In genomic region chr22:24554316-24555159, GRCh38 we compare ENCODE assay signal across 8 cellular contexts. TPM values are rescaled to one million over a fixed set of nuclear protein-coding genes. Genes with fewer than 3 reads are reported as not detected.
DNase-seq lines count a peak whose midpoint lies in the region; ATAC-seq lines count a peak whose summit lies in the region.

Gene GUCD1, minus strand, starts transcription at chr22:24555138. Its CDS starts 147 bp downstream, at chr22:24554991.

- DNase-seq in activated T-cell treated with anti-CD3 and anti-CD28 coated beads for 1 hour (ENCODE audit: low read depth) (peak; percentile 9), activated T-cell treated with anti-CD3 and anti-CD28 coated beads for 4 hours (no peak), NCI-H1436 (lab: John Stamatoyannopoulos, UW) (no peak)
- DNase-seq in activated CD4-positive, alpha-beta T cell treated with anti-CD3 and anti-CD28 coated beads, Interleukin-2, amount 50 U/mL, for 1 hour, result peak; percentile 8
- peak; percentile 24 to 34 for DNase-seq in stimulated activated naive CD8-positive, alpha-beta T cell treated with anti-CD3 and anti-CD28 coated beads, Interleukin-15, amount 100 ng/mL, for 72 hours

- peaks cover 35% of the 10 kb centered on the region for H3K36me3 ChIP-seq in HUES48 (ENCODE audit: control insufficient read depth, insufficient read depth, low read length)

- peak within 1 kb of the TSS; percentile 94 for H3K4me3 ChIP-seq in HUES48 (ENCODE audit: low read depth, low read length)
- H3K4me3 ChIP-seq in mononuclear cell (ENCODE audit: low read length), result peak within 1 kb of the TSS; percentile 98

- H3K27me3 Mint-ChIP-seq in stimulated activated naive CD8-positive, alpha-beta T cell treated with anti-CD3 and anti-CD28 coated beads, Interleukin-15, amount 100 ng/mL, for 72 hours, result no peaks in the 10 kb centered on the region

- peaks cover 57% of the 10 kb centered on the region for H3K4me1 Mint-ChIP-seq in stimulated activated naive CD8-positive, alpha-beta T cell treated with anti-CD3 and anti-CD28 coated beads, Interleukin-15, amount 100 ng/mL, for 72 hours

- H3K4me3 Mint-ChIP-seq in stimulated activated naive CD8-positive, alpha-beta T cell treated with anti-CD3 and anti-CD28 coated beads, Interleukin-15, amount 100 ng/mL, for 72 hours, result peak within 1 kb of the TSS; percentile 97 to 100

- H3K27ac Mint-ChIP-seq in stimulated activated naive CD8-positive, alpha-beta T cell treated with anti-CD3 and anti-CD28 coated beads, Interleukin-15, amount 100 ng/mL, for 72 hours, result peak within 1 kb of the TSS; percentile 99

- H3K9me3 ChIP-seq in HUES48 (ENCODE audit: control insufficient read depth, insufficient read depth, low read length) (no peaks in the 10 kb centered on the region), mononuclear cell (ENCODE audit: low read depth, low read length) (no peaks in the 10 kb centered on the region)

- H3K27ac ChIP-seq in HUES48 (ENCODE audit: low read depth, low read length), result peak within 1 kb of the TSS; percentile 97

- H3K9me3 Mint-ChIP-seq in stimulated activated naive CD8-positive, alpha-beta T cell treated with anti-CD3 and anti-CD28 coated beads, Interleukin-15, amount 100 ng/mL, for 72 hours, result no peaks in the 10 kb centered on the region

- no peak for ATAC-seq in stimulated activated naive CD8-positive, alpha-beta T cell treated with anti-CD3 and anti-CD28 coated beads, Interleukin-15, amount 100 ng/mL, for 72 hours

- H3K9ac ChIP-seq in HUES48 (ENCODE audit: low read depth, low read length), result peak within 1 kb of the TSS; percentile 95

- in situ Hi-C loops in endometrial microvascular endothelial cells (cut with HindIII; ENCODE audit: inconsistent ontology term, low pct_unique_long_range_greater_than_20kb, low sequenced_read_pairs), result no loop called here

- peaks cover 16% of the 10 kb centered on the region for H3K4me1 ChIP-seq in HUES48 (ENCODE audit: control insufficient read depth, insufficient read depth, low read length)
- peaks cover 70% of the 10 kb centered on the region for H3K4me1 ChIP-seq in mononuclear cell (ENCODE audit: insufficient read depth, low read length)

- H3K27me3 ChIP-seq in HUES48 (ENCODE audit: control insufficient read depth, insufficient read depth, low read length) (no peaks in the 10 kb centered on the region), mononuclear cell (ENCODE audit: insufficient read depth, low read length) (no peaks in the 10 kb centered on the region)

RNA-seq across cellular contexts. Expression of gene GUCD1, which starts in this region (rescaled TPM):
- 152 TPM for total RNA-seq in endometrial microvascular endothelial cells (ENCODE audit: inconsistent ontology term)
- total RNA-seq in mononuclear cell, result 88.6 TPM

Comparison
In these comparisons a context has a peak if more than half of its experiments do, and no peak if none do; other contexts are left out.
1. DNase-seq: peak in activated T-cell treated with anti-CD3 and anti-CD28 coated beads for 1 hour (single experiment), activated CD4-positive, alpha-beta T cell treated with anti-CD3 and anti-CD28 coated beads, Interleukin-2, amount 50 U/mL, for 1 hour (single experiment) and stimulated activated naive CD8-positive, alpha-beta T cell treated with anti-CD3 and anti-CD28 coated beads, Interleukin-15, amount 100 ng/mL, for 72 hours (2 of 2); none in activated T-cell treated with anti-CD3 and anti-CD28 coated beads for 4 hours (single experiment) and NCI-H1436 (single experiment).